12 cellular contexts compared by ENCODE assay signal in the genomic region with DNA sequence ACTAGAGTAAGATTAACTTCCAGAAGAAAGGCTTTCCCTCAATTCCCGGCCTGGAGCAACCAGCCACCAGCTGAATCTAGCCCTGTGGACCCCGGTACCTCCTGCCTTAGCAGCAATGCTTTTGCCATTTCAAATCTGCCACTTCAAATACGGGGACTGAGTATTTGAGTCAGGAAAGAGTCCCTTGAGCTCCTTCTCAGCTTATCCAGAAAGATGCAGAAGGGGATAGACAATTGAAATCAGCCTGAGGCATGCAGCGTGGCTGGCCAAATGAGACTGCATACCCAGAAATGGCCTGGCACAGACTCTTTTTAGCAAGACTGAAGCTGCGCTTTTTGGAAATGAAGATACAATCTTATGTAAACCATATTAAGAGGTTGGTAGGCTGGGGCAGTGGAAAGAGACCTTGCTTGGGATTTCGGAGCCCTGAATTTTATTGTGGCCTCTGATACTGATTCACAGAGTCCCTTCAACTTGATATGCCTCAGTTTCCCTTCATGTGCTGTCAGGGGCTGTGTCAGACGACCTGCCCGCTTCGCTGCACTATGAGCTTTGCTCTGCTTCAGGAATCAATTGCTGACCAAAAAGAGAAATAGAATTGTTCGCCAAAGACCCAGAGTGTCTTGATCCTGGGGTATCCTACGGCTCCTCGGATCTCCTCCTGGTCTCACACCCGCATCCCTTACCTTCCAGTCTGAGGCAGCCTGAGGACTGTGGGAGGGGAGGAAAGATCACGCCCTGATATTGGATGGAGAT. TPM values are rescaled to one million over a fixed set of nuclear protein-coding genes. Genes with fewer than 3 reads are reported as not detected.
DNase-seq lines count a peak whose midpoint lies in the region; ATAC-seq and TF ChIP-seq lines count a peak whose summit lies in the region.
"Had no signal": no experiment of that assay in that cellular context is flagged by ENCODE, and none has a peak within 500 bp of the region (broad histone marks: within the 10 kb centered on the region; RNA-seq: fewer than 3 reads in every experiment).

No MANE protein-coding gene starts in this region.

- H3K9me3 ChIP-seq in mesodermal cell (ENCODE audit: control insufficient read depth, low read length): no peaks in the 10 kb centered on the region
- H3K9me3 ChIP-seq: ovary had no signal

- H3K27me3 ChIP-seq in ACC112 (ENCODE audit: insufficient read depth, low read length): no peaks in the 10 kb centered on the region
- H3K27me3 ChIP-seq: ovary had no signal

- no peak for DNase-seq in HFFc6
- no peak for DNase-seq in GM10266 (ENCODE audit: extremely low spot score)
- DNase-seq in MV-4-11 (lab: John Stamatoyannopoulos, UW): no peak
- no peak for DNase-seq in D341Med (ENCODE audit: low spot score)
- DNase-seq: anterior cingulate cortex; stimulated activated CD4-positive, alpha-beta T cell treated with anti-CD3 and anti-CD28 coated beads, Interleukin-4, amount 100 ng/mL, for 24 hours had no signal

- H3K9me3 Mint-ChIP-seq in HFFc6: peaks cover 5% of the 10 kb centered on the region; the same call in 1 of the 2 replicates
- peaks cover 6 to 15% (median 11%) of the 10 kb centered on the region in 5 experiments for H3K9me3 Mint-ChIP-seq in brain

- H3K27ac ChIP-seq in ACC112 (ENCODE audit: low read depth, low read length) (no peak overlapping the region), mesodermal cell (ENCODE audit: low read depth, low read length, severe bottlenecking) (no peak overlapping the region)
- H3K27ac ChIP-seq: C4-2B had no signal

- no peak for ATAC-seq in GM18909 (IDR thresholded peaks at IDR 0.05; ENCODE audit: poor library complexity, unreplicated experiment)

- no peaks in the 10 kb centered on the region for H3K36me3 ChIP-seq in ACC112 (ENCODE audit: insufficient read depth, low read length)
- no peaks in the 10 kb centered on the region for H3K36me3 ChIP-seq in mesodermal cell (ENCODE audit: control insufficient read depth, insufficient read depth, low read length)
- H3K36me3 ChIP-seq: ovary had no signal

- H3K79me2 ChIP-seq in ACC112 (ENCODE audit: control insufficient read depth, insufficient read depth, low read length, unreplicated experiment): no peaks in the 10 kb centered on the region

- H3K27ac Mint-ChIP-seq in HFFc6 (no peak overlapping the region), brain (peak overlapping the region in 1 of 5 experiments; percentile 89)

- TF ChIP-seq CTCF in HFFc6 (IDR thresholded peaks at IDR 0.05): no peak
- no peak for TF ChIP-seq CTCF in brain (conservative IDR thresholded peaks at IDR 0.05)
- no peak for TF ChIP-seq CTCF in GM10266 (IDR thresholded peaks at IDR 0.05; ENCODE audit: control insufficient read depth, insufficient read depth, low read depth, missing control alignments)

- peaks cover 12% of the 10 kb centered on the region for H3K27me3 Mint-ChIP-seq in HFFc6 (ENCODE audit: insufficient read depth)
- H3K27me3 Mint-ChIP-seq in brain: peaks cover 72% of the 10 kb centered on the region

- peaks cover 11% of the 10 kb centered on the region for H3K4me1 ChIP-seq in ACC112 (ENCODE audit: control insufficient read depth, insufficient read depth, low read length, unreplicated experiment)
- peaks cover 11% of the 10 kb centered on the region for H3K4me1 ChIP-seq in mesodermal cell (ENCODE audit: control insufficient read depth, insufficient read depth, low read length, poor library complexity, severe bottlenecking)

- peaks cover 5% of the 10 kb centered on the region; the same call in 1 of the 2 replicates for H3K36me3 Mint-ChIP-seq in HFFc6 (ENCODE audit: low read depth)
- H3K36me3 Mint-ChIP-seq in brain: no peaks in the 10 kb centered on the region

- H3K4me1 Mint-ChIP-seq in HFFc6 (ENCODE audit: low read depth): peaks cover 6% of the 10 kb centered on the region
- peaks cover 17% of the 10 kb centered on the region for H3K4me1 Mint-ChIP-seq in brain

- H2AFZ ChIP-seq in ACC112 (ENCODE audit: low read length, unreplicated experiment): no peak overlapping the region

- H3K4me3 Mint-ChIP-seq in HFFc6: peak overlapping the region; percentile 74
- H3K4me3 Mint-ChIP-seq in brain: peak overlapping the region; percentile 74 to 80 (median 79)

- peak overlapping the region; percentile 78 for H3K4me3 ChIP-seq in ACC112 (ENCODE audit: low read depth, low read length)
- peak overlapping the region; percentile 44 for H3K4me3 ChIP-seq in mesodermal cell (ENCODE audit: extremely low read depth, insufficient read depth, low read length, poor library complexity, severe bottlenecking)

- 83 to 92% methylated on average over 10 to 11 of the region's 14 CpGs for whole genome bisulfite sequencing in mesodermal cell (ENCODE audit: insufficient coverage in 2 of 2), 2 experiments

RNA-seq across cellular contexts. Expression of a gene that starts 1.0 kb away (rescaled TPM):
- total RNA-seq in HFFc6 (2021; fragmentation: NEBNext Ultra II Directional; extraction: Animal tissue kit (Norgen Biotek cat#: 25700)): 1 to 10 TPM in 5 of 6 experiments, under 1 TPM in 1; 0.69 to 1.5 (median 1.2) TPM
- 2.0 TPM for polyA plus RNA-seq in brain (ENCODE audit: insufficient read depth, low read depth, low replicate concordance)
- polyA plus RNA-seq in mesodermal cell (2013, experiment 1 of 2): 17.8 TPM
- 19.6 TPM for polyA plus RNA-seq in mesodermal cell (2013, experiment 2 of 2)

RNA-seq across cellular contexts. Expression of a gene that starts 21.5 kb away (rescaled TPM):
- total RNA-seq in HFFc6 (2021; fragmentation: NEBNext Ultra II Directional; extraction: Animal tissue kit (Norgen Biotek cat#: 25700)): 1 to 10 TPM; 4.5 to 5.4 (median 5.2) TPM
- 6.7 TPM for polyA plus RNA-seq in brain (ENCODE audit: insufficient read depth, low read depth, low replicate concordance)
- 7.9 TPM for polyA plus RNA-seq in mesodermal cell (2013, experiment 1 of 2)
- 6.9 TPM for polyA plus RNA-seq in mesodermal cell (2013, experiment 2 of 2)

RNA-seq across cellular contexts. Expression of a gene that starts 40.0 kb away (rescaled TPM):
- 100 to 1,000 TPM; 218 to 254 (median 240) TPM for total RNA-seq in HFFc6 (2021; fragmentation: NEBNext Ultra II Directional; extraction: Animal tissue kit (Norgen Biotek cat#: 25700))
- polyA plus RNA-seq in brain (ENCODE audit: insufficient read depth, low read depth, low replicate concordance): 256 TPM
- polyA plus RNA-seq in mesodermal cell (2013, experiment 1 of 2): 287 TPM
- polyA plus RNA-seq in mesodermal cell (2013, experiment 2 of 2): 279 TPM
